In genomic region chr2:85087541-85087940, GRCh38 we compare ENCODE assay signal across 8 cellular contexts.
"Had no signal": no experiment of that assay in that cellular context is flagged by ENCODE, and none has a peak within 500 bp of the region (broad histone marks: within the 10 kb centered on the region; RNA-seq: fewer than 3 reads in every experiment).

No MANE protein-coding gene starts in this region.

- DNase-seq: GDM1, GF-D8 had no signal

- H3K4me3 ChIP-seq: GM12878 had no signal

- FAIRE-seq: G401.6, GM12878, GM12891, GM12892, GM18507, GM19239 had no signal

- ATAC-seq: GM12878 had no signal
